Comparison of ENCODE assay signal across 9 cellular contexts in the genomic region with DNA sequence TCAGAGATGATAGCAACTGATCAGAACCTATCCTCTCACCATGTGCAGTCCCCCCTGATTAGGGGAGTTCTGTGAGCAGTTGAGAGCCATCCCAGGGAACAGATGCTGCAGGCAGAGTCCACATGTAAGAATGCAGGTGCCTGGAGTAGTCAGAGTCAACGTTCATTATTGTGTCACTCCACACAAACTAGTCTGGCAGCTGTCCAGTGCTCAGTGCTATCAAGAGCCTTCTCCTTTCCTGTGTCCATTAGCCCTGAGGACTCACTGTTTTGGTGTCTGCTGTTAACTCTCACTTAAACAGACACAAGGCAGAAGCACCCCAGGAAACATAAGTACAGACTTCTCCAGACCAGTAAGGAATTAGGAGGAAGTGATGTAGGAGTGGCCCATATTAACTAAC. TPM values are rescaled to one million over a fixed set of nuclear protein-coding genes. Genes with fewer than 3 reads are reported as not detected.
DNase-seq lines count a peak whose midpoint lies in the region; ATAC-seq and TF ChIP-seq lines count a peak whose summit lies in the region.
"Had no signal": no experiment of that assay in that cellular context is flagged by ENCODE, and none has a peak within 500 bp of the region (broad histone marks: within the 10 kb centered on the region; RNA-seq: fewer than 3 reads in every experiment).

No MANE protein-coding gene starts in this region.

- DNase-seq in EH (ENCODE audit: low read depth) (peak; percentile 79), NCI-H128 (lab: John Stamatoyannopoulos, UW; ENCODE audit: unreplicated experiment) (peak; percentile 10), cardiac fibroblast (ENCODE audit: low read depth in 2 of 2) (peak; percentile 63 to 68), GOT3 (lab: John Stamatoyannopoulos, UW) (no peak), NCI-H1694 treated with DMSO at 0.1 percent for 48 hours (lab: John Stamatoyannopoulos, UW) (no peak)
- DNase-seq: T-helper 2 cell had no signal

- no peak for ATAC-seq in GM19452 (IDR thresholded peaks at IDR 0.05; ENCODE audit: unreplicated experiment)
- ATAC-seq in GM18867 (IDR thresholded peaks at IDR 0.05; ENCODE audit: unreplicated experiment): no peak

- no peaks in the 10 kb centered on the region for H3K27me3 ChIP-seq in liver (ENCODE audit: control insufficient read depth in 4 of 4, insufficient read depth in 4 of 4, low read length in 3 of 4)

- no peaks in the 10 kb centered on the region for H3K36me3 ChIP-seq in liver (ENCODE audit: control insufficient read depth in 4 of 4, insufficient read depth in 3 of 4, low read depth in 1 of 4, low read length in 3 of 4)

- no peaks in the 10 kb centered on the region for H3K4me1 ChIP-seq in liver (ENCODE audit: control insufficient read depth in 4 of 4, insufficient read depth in 4 of 4, low read length in 3 of 4)

- no peak for TF ChIP-seq RAD21 in liver (IDR thresholded peaks at IDR 0.05)

- TF ChIP-seq CTCF in cardiac fibroblast (IDR thresholded peaks at IDR 0.05; ENCODE audit: low read depth, low read length) (no peak), liver (IDR thresholded peaks at IDR 0.05; ENCODE audit: low read depth, low read length, missing input control) (no peak)

- no peak overlapping the region for H3K9ac ChIP-seq in liver (ENCODE audit: low read depth in 1 of 2, low read length in 2 of 2)

- no peak overlapping the region for H3K27ac ChIP-seq in liver (ENCODE audit: low read depth in 1 of 2, low read length in 2 of 2)

- 2% methylated on average over 1 of the region's 1 CpG for WGBS in liver

- H3K4me3 ChIP-seq in cardiac fibroblast (replicated peaks in 1 of 2; ENCODE audit: low read depth in 2 of 2, low read length in 2 of 2): no peak overlapping the region
- H3K4me3 ChIP-seq in liver (ENCODE audit: low read depth in 1 of 3, low read length in 3 of 3): no peak overlapping the region

- peaks cover 0 to 2% (median 0%) of the 10 kb centered on the region in 4 donors for H3K9me3 ChIP-seq in liver (ENCODE audit: control insufficient read depth in 4 of 4, low read length in 3 of 4)

TF ChIP-seq in liver, 16 proteins besides CTCF, POLR2A, EP300 and RAD21:
- TF ChIP-seq HNF4A (conservative IDR thresholded peaks at IDR 0.05): peak in 1 of 2 donors; percentile 22
- TF ChIP-seq, protein P1, sequence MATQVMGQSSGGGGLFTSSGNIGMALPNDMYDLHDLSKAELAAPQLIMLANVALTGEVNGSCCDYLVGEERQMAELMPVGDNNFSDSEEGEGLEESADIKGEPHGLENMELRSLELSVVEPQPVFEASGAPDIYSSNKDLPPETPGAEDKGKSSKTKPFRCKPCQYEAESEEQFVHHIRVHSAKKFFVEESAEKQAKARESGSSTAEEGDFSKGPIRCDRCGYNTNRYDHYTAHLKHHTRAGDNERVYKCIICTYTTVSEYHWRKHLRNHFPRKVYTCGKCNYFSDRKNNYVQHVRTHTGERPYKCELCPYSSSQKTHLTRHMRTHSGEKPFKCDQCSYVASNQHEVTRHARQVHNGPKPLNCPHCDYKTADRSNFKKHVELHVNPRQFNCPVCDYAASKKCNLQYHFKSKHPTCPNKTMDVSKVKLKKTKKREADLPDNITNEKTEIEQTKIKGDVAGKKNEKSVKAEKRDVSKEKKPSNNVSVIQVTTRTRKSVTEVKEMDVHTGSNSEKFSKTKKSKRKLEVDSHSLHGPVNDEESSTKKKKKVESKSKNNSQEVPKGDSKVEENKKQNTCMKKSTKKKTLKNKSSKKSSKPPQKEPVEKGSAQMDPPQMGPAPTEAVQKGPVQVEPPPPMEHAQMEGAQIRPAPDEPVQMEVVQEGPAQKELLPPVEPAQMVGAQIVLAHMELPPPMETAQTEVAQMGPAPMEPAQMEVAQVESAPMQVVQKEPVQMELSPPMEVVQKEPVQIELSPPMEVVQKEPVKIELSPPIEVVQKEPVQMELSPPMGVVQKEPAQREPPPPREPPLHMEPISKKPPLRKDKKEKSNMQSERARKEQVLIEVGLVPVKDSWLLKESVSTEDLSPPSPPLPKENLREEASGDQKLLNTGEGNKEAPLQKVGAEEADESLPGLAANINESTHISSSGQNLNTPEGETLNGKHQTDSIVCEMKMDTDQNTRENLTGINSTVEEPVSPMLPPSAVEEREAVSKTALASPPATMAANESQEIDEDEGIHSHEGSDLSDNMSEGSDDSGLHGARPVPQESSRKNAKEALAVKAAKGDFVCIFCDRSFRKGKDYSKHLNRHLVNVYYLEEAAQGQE (IDR thresholded peaks at IDR 0.05): peak; percentile 24
- no peak for TF ChIP-seq EGR1 (IDR thresholded peaks at IDR 0.05; ENCODE audit: low read depth in 2 of 2)
- TF ChIP-seq TAF1 (conservative IDR thresholded peaks at IDR 0.05): no peak
- TF ChIP-seq SP1 (IDR thresholded peaks at IDR 0.05): peak; percentile 13

RNA-seq across cellular contexts. Expression of a gene that starts 2.5 kb away (rescaled TPM):
- total RNA-seq in liver: 1 to 10 TPM in 1 of 2 donors, under 1 TPM in 1; 0.67 to 6.2 TPM
- under 1 TPM; 0.31 to 0.47 TPM for polyA plus RNA-seq in liver

Comparison
In these comparisons a context has a peak if more than half of its experiments do, and no peak if none do; other contexts are left out.
1. DNase-seq: peak in EH (single experiment), NCI-H128 (single experiment) and cardiac fibroblast (2 of 2); none in GOT3 (single experiment) and NCI-H1694 treated with DMSO at 0.1 percent for 48 hours (single experiment).